In genomic region chr2:190880374-190881073, GRCh38 we compare ENCODE assay signal across 8 cellular contexts. TPM values are rescaled to one million over a fixed set of nuclear protein-coding genes. Genes with fewer than 3 reads are reported as not detected.
A peak's percentile ranks its signal among the peaks of the same experiment; 100 is the strongest.
DNase-seq lines count a peak whose midpoint lies in the region; ATAC-seq, FAIRE-seq and TF ChIP-seq lines count a peak whose summit lies in the region.

Gene GLS, plus strand, starts transcription at chr2:190880821. Its CDS starts 264 bp downstream, at chr2:190881085.

- no peaks in the 10 kb centered on the region for H3K27me3 ChIP-seq in Loucy (ENCODE audit: insufficient read depth, low read length, poor library complexity, severe bottlenecking)

- peak; percentile 91 for FAIRE-seq in H54 (lab: Jason Lieb, UNC)

- peak within 1 kb of the TSS; percentile 87 for H2AFZ ChIP-seq in Loucy (ENCODE audit: low read length)

- TF ChIP-seq CTCF in Loucy (conservative IDR thresholded peaks at IDR 0.05; ENCODE audit: low read length), result no peak

- peak within 1 kb of the TSS; percentile 74 for H3K9ac ChIP-seq in Loucy (ENCODE audit: low read depth, low read length, poor library complexity, severe bottlenecking)

- TF ChIP-seq POLR2A in H54 (IDR thresholded peaks at IDR 0.05; ENCODE audit: low read depth, low read length) (peak; percentile 91), Raji (IDR thresholded peaks at IDR 0.05; ENCODE audit: insufficient read depth, low read depth, low read length) (peak; percentile 99)

- DNase-seq in EL, result peak; percentile 98
- DNase-seq in H54 (ENCODE audit: insufficient read length, low spot score), result peak; percentile 90
- peak; percentile 92 for DNase-seq in activated T-helper 9 cell treated with anti-CD3 and anti-CD28 coated beads, Interleukin-2, amount 50 U/mL, for 16 hours (ENCODE audit: low read depth)
- DNase-seq in fibroblast of peridontal ligament (ENCODE audit: extremely low read depth), result peak; percentile 97
- DNase-seq in natural killer cell treated with Interleukin-12 subunit alpha and Interleukin-12 subunit beta and Interleukin-15 and Interleukin-18, amount 100 ng/mL, for 72 hours (ENCODE audit: low spot score), result peak; percentile 97
- DNase-seq in stimulated activated naive CD8-positive, alpha-beta T cell treated with anti-CD3 and anti-CD28 coated beads, Interleukin-15, Interleukin-2, amounts not matched to agents 100 U/mL and 50 U/mL, for 24 hours, result peak; percentile 95

- H3K9me3 Mint-ChIP-seq in natural killer cell treated with Interleukin-12 subunit alpha and Interleukin-12 subunit beta and Interleukin-15 and Interleukin-18, amount 100 ng/mL, for 72 hours, result no peaks in the 10 kb centered on the region

- H3K27ac Mint-ChIP-seq in natural killer cell treated with Interleukin-12 subunit alpha and Interleukin-12 subunit beta and Interleukin-15 and Interleukin-18, amount 100 ng/mL, for 72 hours, result peak within 1 kb of the TSS; percentile 97

- H3K9me2 ChIP-seq in Loucy (replicated peaks; ENCODE audit: low read depth, low read length), result no peaks in the 10 kb centered on the region

- peaks cover 34% of the 10 kb centered on the region for H4K20me1 ChIP-seq in Loucy (ENCODE audit: insufficient read depth, low read length, poor library complexity, severe bottlenecking)

- H3K36me3 Mint-ChIP-seq in natural killer cell treated with Interleukin-12 subunit alpha and Interleukin-12 subunit beta and Interleukin-15 and Interleukin-18, amount 100 ng/mL, for 72 hours, result peaks cover 16% of the 10 kb centered on the region

- peak; percentile 90 to 92 for ATAC-seq in natural killer cell treated with Interleukin-12 subunit alpha and Interleukin-12 subunit beta and Interleukin-15 and Interleukin-18, amount 100 ng/mL, for 72 hours
- peak; percentile 85 for ATAC-seq in stimulated activated naive CD8-positive, alpha-beta T cell treated with anti-CD3 and anti-CD28 coated beads, Interleukin-15, Interleukin-2, amounts not matched to agents 100 U/mL and 50 U/mL, for 24 hours

- H3K4me3 ChIP-seq in Loucy (ENCODE audit: low read length, poor library complexity, severe bottlenecking), result peak within 1 kb of the TSS; percentile 75

- no peaks in the 10 kb centered on the region for H3F3A ChIP-seq in Loucy (ENCODE audit: low read depth)

- H3K4me2 ChIP-seq in Loucy (ENCODE audit: low read depth, low read length, poor library complexity, severe bottlenecking), result peak within 1 kb of the TSS; percentile 80

- H3K4me3 Mint-ChIP-seq in natural killer cell treated with Interleukin-12 subunit alpha and Interleukin-12 subunit beta and Interleukin-15 and Interleukin-18, amount 100 ng/mL, for 72 hours, result peak within 1 kb of the TSS; percentile 92

- H3K79me2 ChIP-seq in Loucy (ENCODE audit: insufficient read depth, low read length), result peaks cover 47% of the 10 kb centered on the region

- no peaks in the 10 kb centered on the region for H3K27me3 Mint-ChIP-seq in natural killer cell treated with Interleukin-12 subunit alpha and Interleukin-12 subunit beta and Interleukin-15 and Interleukin-18, amount 100 ng/mL, for 72 hours

- H3K36me3 ChIP-seq in Loucy (ENCODE audit: insufficient read depth, low read length), result no peaks in the 10 kb centered on the region

- peaks cover 35 to 42% of the 10 kb centered on the region in 2 donors for H3K4me1 Mint-ChIP-seq in natural killer cell treated with Interleukin-12 subunit alpha and Interleukin-12 subunit beta and Interleukin-15 and Interleukin-18, amount 100 ng/mL, for 72 hours (ENCODE audit: low read depth in 2 of 2)

- H3K9me3 ChIP-seq in Loucy (ENCODE audit: insufficient read depth, low read depth, low read length), result no peaks in the 10 kb centered on the region

- H3K4me1 ChIP-seq in Loucy (ENCODE audit: insufficient read depth, low read length, poor library complexity, severe bottlenecking), result peaks cover 31% of the 10 kb centered on the region

RNA-seq across cellular contexts. Expression of gene GLS, which starts in this region (rescaled TPM):
- total RNA-seq in natural killer cell treated with Interleukin-12 subunit alpha and Interleukin-12 subunit beta and Interleukin-15 and Interleukin-18, amount 100 ng/mL, for 72 hours, result 100 to 1,000 TPM; 221 to 318 TPM

Comparison
In these comparisons a context has a peak if more than half of its experiments do, and no peak if none do; other contexts are left out.
1. Peak in every context shown above with its lines: DNase-seq, ATAC-seq and H3K4me3 ChIP-seq.